ENCODE assay signal across 1 cellular context in the genomic region with DNA sequence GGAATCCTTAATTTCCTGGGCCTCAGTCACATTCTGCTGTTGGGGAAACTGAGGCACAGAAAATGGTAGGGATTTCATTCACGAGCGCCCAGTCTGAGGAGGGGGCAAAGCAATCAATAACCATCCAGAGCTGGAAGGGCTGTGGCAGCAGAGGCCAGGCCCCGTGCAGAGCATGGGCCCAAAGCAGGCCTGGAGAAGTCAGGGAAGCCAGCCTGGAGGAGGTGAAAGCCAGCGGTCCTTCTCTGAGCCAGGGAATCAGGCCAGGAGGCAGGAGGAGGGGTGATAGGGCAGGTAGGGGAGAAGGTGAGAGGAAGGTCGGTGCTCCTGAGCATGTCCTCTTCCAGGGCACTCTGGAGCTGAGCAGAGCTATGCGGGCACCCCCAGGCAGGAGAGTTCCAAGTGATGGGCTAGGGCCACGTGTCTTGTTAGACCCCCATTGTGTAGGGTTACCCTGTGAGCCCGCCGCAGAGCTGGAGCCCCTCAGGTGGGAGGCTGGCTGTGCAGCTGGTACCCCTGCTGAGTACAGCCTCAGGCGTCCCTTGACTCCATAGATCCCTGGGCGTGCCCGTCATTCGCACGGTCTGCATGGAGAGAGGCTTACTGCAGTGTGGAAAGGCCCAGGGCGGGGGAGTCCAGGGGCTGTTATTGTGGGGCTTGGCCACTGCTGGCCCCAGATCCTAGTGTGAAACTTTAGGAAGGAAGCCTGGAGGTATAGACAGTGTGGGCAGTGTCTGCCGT.
TF ChIP-seq lines count a peak whose summit lies in the region.

No MANE protein-coding gene starts in this region.

TF ChIP-seq in HCT116, 20 proteins besides CTCF, POLR2A, EP300 and RAD21 (continued from another document):
- TF ChIP-seq EZH2phosphoT487 (IDR thresholded peaks at IDR 0.05; ENCODE audit: borderline replicate concordance) = no peak
- TF ChIP-seq POLR2AphosphoS5 (IDR thresholded peaks at IDR 0.05; ENCODE audit: low read depth, low read length) = no peak
- no peak for TF ChIP-seq FOSL1 (IDR thresholded peaks at IDR 0.05; ENCODE audit: low read depth)
- no peak for TF ChIP-seq TCF7L2 (IDR thresholded peaks at IDR 0.05; ENCODE audit: borderline replicate concordance, extremely low read depth, insufficient read depth, insufficient read length)
- no peak for TF ChIP-seq ZBTB33 (IDR thresholded peaks at IDR 0.05; ENCODE audit: extremely low read depth, insufficient replicate concordance, low read length)
- TF ChIP-seq MAX (IDR thresholded peaks at IDR 0.05) = no peak
- TF ChIP-seq SP1 (IDR thresholded peaks at IDR 0.05; ENCODE audit: low read depth) = no peak
- no peak for TF ChIP-seq EZH2 (IDR thresholded peaks at IDR 0.05)
- no peak for TF ChIP-seq ZFX (IDR thresholded peaks at IDR 0.05)
- no peak for TF ChIP-seq CEBPB (IDR thresholded peaks at IDR 0.05; ENCODE audit: low read depth)
- TF ChIP-seq JUND (IDR thresholded peaks at IDR 0.05) = no peak
- TF ChIP-seq ZNF274 (IDR thresholded peaks at IDR 0.05; ENCODE audit: low read depth, low read length) = no peak
- no peak for TF ChIP-seq YY1 (IDR thresholded peaks at IDR 0.05; ENCODE audit: extremely low read depth, insufficient replicate concordance, low read depth, low read length)
- TF ChIP-seq CBX3 (IDR thresholded peaks at IDR 0.05; ENCODE audit: low read depth) = no peak
- no peak for TF ChIP-seq EGR1 (IDR thresholded peaks at IDR 0.05; ENCODE audit: low read depth)
TF ChIP-seq in HCT116: peak in this region for 0.
